In the genomic region with DNA sequence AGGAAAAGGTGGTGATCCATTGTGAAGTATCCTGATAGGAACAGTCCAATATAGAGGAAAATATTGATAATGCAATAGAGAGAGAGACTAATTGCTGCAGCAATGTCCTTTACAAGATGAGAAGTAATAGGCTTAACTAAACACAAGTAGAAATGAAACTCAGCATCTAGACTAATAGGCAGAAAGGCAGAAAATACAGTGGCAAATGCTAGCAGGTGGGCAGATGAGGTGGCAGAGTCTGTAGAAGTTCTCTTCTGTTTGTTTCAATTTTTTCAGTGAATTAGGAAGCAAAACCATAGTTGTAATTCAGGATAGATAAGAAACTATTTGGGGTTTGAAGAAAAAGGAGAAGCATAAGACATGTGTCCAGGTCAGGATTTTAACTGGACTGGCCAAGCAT, we compare ENCODE assay signal across 25 cellular contexts.
"Had no signal": no experiment of that assay in that cellular context is flagged by ENCODE, and none has a peak within 500 bp of the region (broad histone marks: within the 10 kb centered on the region; RNA-seq: fewer than 3 reads in every experiment).

No MANE protein-coding gene starts in this region.

- H3K79me2 ChIP-seq: hepatocyte had no signal

- H3K27ac ChIP-seq: colonic mucosa, coronary artery, dorsolateral prefrontal cortex, epithelial cell of prostate, esophagus muscularis mucosa, esophagus squamous epithelium, foreskin keratinocyte, gastrocnemius medialis, gastroesophageal sphincter, heart left ventricle, heart right ventricle, hepatocyte had no signal

- H2AFZ ChIP-seq: hepatocyte had no signal

- H3K36me3 ChIP-seq: colonic mucosa, esophagus muscularis mucosa, esophagus squamous epithelium, gastrocnemius medialis, gastroesophageal sphincter, heart left ventricle, heart right ventricle had no signal

- H3K4me2 ChIP-seq: hepatocyte had no signal

- H3K4me1 ChIP-seq: colonic mucosa, esophagus muscularis mucosa, esophagus squamous epithelium, foreskin keratinocyte, gastrocnemius medialis, gastroesophageal sphincter, heart left ventricle, heart right ventricle had no signal

- H3K4me3 ChIP-seq: colonic mucosa, coronary artery, dorsolateral prefrontal cortex, esophagus muscularis mucosa, esophagus squamous epithelium, gastrocnemius medialis, gastroesophageal sphincter, heart left ventricle, heart right ventricle, hepatocyte had no signal

- H3K27me3 Mint-ChIP-seq: dendritic cell treated with granulocyte-macrophage colony-stimulating factor and Interleukin-4, amounts not matched to agents 40 ng/mL and 50 ng/mL, for 4 days; effector memory CD8-positive, alpha-beta T cell had no signal

- H3K4me1 Mint-ChIP-seq: endodermal cell had no signal

- H3K27me3 ChIP-seq: colonic mucosa, esophagus muscularis mucosa, esophagus squamous epithelium, foreskin keratinocyte, gastrocnemius medialis, gastroesophageal sphincter, heart left ventricle, heart right ventricle, hepatocyte had no signal

- H3K27ac Mint-ChIP-seq: dendritic cell treated with granulocyte-macrophage colony-stimulating factor and Interleukin-4, amounts not matched to agents 40 ng/mL and 50 ng/mL, for 4 days; effector memory CD8-positive, alpha-beta T cell; endodermal cell had no signal

- DNase-seq: colonic mucosa; dermis blood vessel endothelial cell; dorsolateral prefrontal cortex; effector CD4-positive, alpha-beta T cell; effector CD8-positive, alpha-beta T cell; effector memory CD4-positive, alpha-beta T cell; effector memory CD8-positive, alpha-beta T cell; endodermal cell; erythroblast; esophagus squamous epithelium; foreskin fibroblast; foreskin keratinocyte; foreskin melanocyte; gastrocnemius medialis; glutamatergic neuron; head of caudate nucleus; heart left ventricle; heart right ventricle had no signal

- ATAC-seq: effector memory CD8-positive, alpha-beta T cell; esophagus mucosa; foreskin keratinocyte; gastrocnemius medialis; gastroesophageal sphincter; heart left ventricle; heart right ventricle had no signal

- H3K9me3 ChIP-seq: colonic mucosa, esophagus muscularis mucosa, gastrocnemius medialis had no signal

- H3K4me3 Mint-ChIP-seq: dendritic cell treated with granulocyte-macrophage colony-stimulating factor and Interleukin-4, amounts not matched to agents 40 ng/mL and 50 ng/mL, for 4 days; effector memory CD8-positive, alpha-beta T cell; endodermal cell had no signal
